Comparison of ENCODE assay signal across 6 cellular contexts in genomic region chr5:113421643-113422132, GRCh38. TPM values are rescaled to one million over a fixed set of nuclear protein-coding genes. Genes with fewer than 3 reads are reported as not detected.
"Had no signal": no experiment of that assay in that cellular context is flagged by ENCODE, and none has a peak within 500 bp of the region (broad histone marks: within the 10 kb centered on the region; RNA-seq: fewer than 3 reads in every experiment).

No MANE protein-coding gene starts in this region.

- DNase-seq: H9, HCEC 1CT, IMR-90 had no signal

- H3K4me3 ChIP-seq: GM23338 had no signal

- H3K27ac Mint-ChIP-seq: GM23338 had no signal

- H3K4me3 Mint-ChIP-seq: GM23338, H9 had no signal

- H3K4me2 ChIP-seq: GM23338 had no signal

- H2AFZ ChIP-seq: GM23338 had no signal

- H3K4me1 Mint-ChIP-seq: GM23338 had no signal

- H3K9me3 Mint-ChIP-seq: GM23338, H9 had no signal

- ATAC-seq: GM23338 had no signal

RNA-seq across cellular contexts. Expression of gene TSSK1B, which starts 13.1 kb away (rescaled TPM):
- total RNA-seq: H1, HT-29 had no signal
- polyA plus RNA-seq: GM23338 had no signal
